In genomic region chr10:131946321-131946751, GRCh38 we compare ENCODE assay signal across 11 cellular contexts.
DNase-seq lines count a peak whose midpoint lies in the region; ATAC-seq and TF ChIP-seq lines count a peak whose summit lies in the region.
"Had no signal": no experiment of that assay in that cellular context is flagged by ENCODE, and none has a peak within 500 bp of the region (broad histone marks: within the 10 kb centered on the region; RNA-seq: fewer than 3 reads in every experiment).

No MANE protein-coding gene starts in this region.

- peak overlapping the region in 1 of 2 donors; percentile 17 for H3K4me3 ChIP-seq in tibial artery
- H3K4me3 ChIP-seq: SK-N-MC had no signal

- H3K36me3 ChIP-seq in tibial artery: peaks cover 18 to 70% (median 63%) of the 10 kb centered on the region in 3 donors

- peaks cover 0 to 28% (median 20%) of the 10 kb centered on the region in 4 donors for H3K4me1 ChIP-seq in tibial artery

- ATAC-seq in HG02852 (IDR thresholded peaks at IDR 0.05; ENCODE audit: unreplicated experiment): no peak

- H3K27me3 ChIP-seq in tibial artery: no peaks in the 10 kb centered on the region

- intact Hi-C loops in tibial artery (cut with DNase I; ENCODE audit: low total_unique reads): no loop called here

- no peaks in the 10 kb centered on the region for H3K9me3 ChIP-seq in tibial artery

- no peak for TF ChIP-seq CTCF in tibial artery (IDR thresholded peaks at IDR 0.05)

- DNase-seq in HS-27A (ENCODE audit: low read depth) (peak; percentile 68), amniotic epithelial cell (ENCODE audit: low read depth) (peak; percentile 90), glomerular visceral epithelial cell (ENCODE audit: extremely low spot score) (peak; percentile 79), tibial artery (peak in 1 of 2 donors; percentile 62), putamen (ENCODE audit: low spot score) (no peak), NOMO-1 (lab: John Stamatoyannopoulos, UW; ENCODE audit: unreplicated experiment in 2 of 2) (no peak)
- DNase-seq: activated CD4-positive, alpha-beta T cell treated with anti-CD3 and anti-CD28 coated beads, Interleukin-2, amount 50 U/mL, for 4 hours; NCI-H2171 treated with DMSO at 0.1 percent for 48 hours; stimulated activated CD4-positive, alpha-beta T cell treated with anti-CD3 and anti-CD28 coated beads, Interleukin-4, amount 100 ng/mL, for 1 hour had no signal

- H3K27ac ChIP-seq in tibial artery: peak overlapping the region; percentile 51 to 65
- H3K27ac ChIP-seq: SK-N-MC had no signal

Comparison
In these comparisons a context has a peak if more than half of its experiments do, and no peak if none do; other contexts are left out.
1. DNase-seq: peak in HS-27A (single experiment), amniotic epithelial cell (single experiment) and glomerular visceral epithelial cell (single experiment); none in putamen (single experiment) and NOMO-1 (0 of 2).